In genomic region chr12:82942963-82943362, GRCh38 we compare ENCODE assay signal across 1 cellular context.
TF ChIP-seq lines count a peak whose summit lies in the region.

No MANE protein-coding gene starts in this region.

TF ChIP-seq in IMR-90, 13 proteins besides CTCF, POLR2A, EP300 and RAD21 (continued from another document):
- TF ChIP-seq USF2 (IDR thresholded peaks at IDR 0.05; ENCODE audit: low read depth, low read length) (no peak), FOS (IDR thresholded peaks at IDR 0.05; ENCODE audit: low read depth, low read length) (no peak), NFE2L2 (IDR thresholded peaks at IDR 0.05; ENCODE audit: low read depth, low read length) (no peak), CEBPB (IDR thresholded peaks at IDR 0.05; ENCODE audit: low read depth, low read length) (no peak), MAFK (IDR thresholded peaks at IDR 0.05; ENCODE audit: low read depth, low read length) (no peak)
TF ChIP-seq in IMR-90: peak in this region for 0.
